1 cellular context compared by ENCODE assay signal in genomic region chr1:228340686-228341449, GRCh38.
TF ChIP-seq lines count a peak whose summit lies in the region.

No MANE protein-coding gene starts in this region.

TF ChIP-seq in GM23338, 12 proteins besides CTCF, POLR2A, EP300 and RAD21 (continued from another document):
- no peak for TF ChIP-seq ETS1 (IDR thresholded peaks at IDR 0.05)
- TF ChIP-seq EZH2 (IDR thresholded peaks at IDR 0.05; ENCODE audit: low read depth, unreplicated experiment), result no peak
- no peak for TF ChIP-seq ZNF331 (CRISPR knock-in tag; IDR thresholded peaks at IDR 0.05; ENCODE audit: low read depth)
- no peak for TF ChIP-seq ZNF462 (CRISPR knock-in tag; IDR thresholded peaks at IDR 0.05)
TF ChIP-seq in GM23338: peak in this region for 0.
